ENCODE assay signal across 9 cellular contexts in the genomic region with DNA sequence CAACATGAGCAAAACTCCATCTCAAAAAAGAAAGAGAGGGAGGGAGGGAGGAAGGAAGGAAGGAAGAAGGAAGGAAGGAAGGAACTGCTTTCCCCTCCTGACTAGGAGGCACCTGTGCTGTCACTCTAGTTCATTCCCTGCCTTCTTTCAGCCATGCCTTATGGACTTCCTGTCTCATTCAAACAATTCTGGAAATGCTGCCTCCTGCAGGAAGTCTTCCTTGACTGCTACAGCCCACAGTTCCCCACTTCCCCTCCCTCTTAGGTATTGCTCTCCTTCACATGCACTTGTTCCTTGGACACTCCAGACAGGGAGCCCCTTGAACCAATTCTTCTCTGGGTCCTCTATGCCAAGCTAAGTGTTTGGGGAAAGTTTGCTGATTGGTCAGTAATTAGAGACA. TPM values are rescaled to one million over a fixed set of nuclear protein-coding genes. Genes with fewer than 3 reads are reported as not detected.
DNase-seq lines count a peak whose midpoint lies in the region; ATAC-seq and TF ChIP-seq lines count a peak whose summit lies in the region.
"Had no signal": no experiment of that assay in that cellular context is flagged by ENCODE, and none has a peak within 500 bp of the region (broad histone marks: within the 10 kb centered on the region; RNA-seq: fewer than 3 reads in every experiment).

No MANE protein-coding gene starts in this region.

- in situ Hi-C loops in astrocyte of the spinal cord (cut with HindIII; ENCODE audit: low sequenced_read_pairs) = no loop called here

- H3K27ac Mint-ChIP-seq in osteocyte (ENCODE audit: unreplicated experiment) = no peak overlapping the region

- no peaks in the 10 kb centered on the region for H3K36me3 Mint-ChIP-seq in osteocyte (ENCODE audit: unreplicated experiment)

- DNase-seq in NCI-H510A treated with DMSO at 0.1 percent for 48 hours (lab: John Stamatoyannopoulos, UW) (peak; percentile 25), NCI-H510A (lab: John Stamatoyannopoulos, UW) (no peak), HT1080 (ENCODE audit: low read depth) (peak; percentile 54), astrocyte of the spinal cord (ENCODE audit: low read depth, low spot score) (no peak), osteocyte (ENCODE audit: extremely low spot score, unreplicated experiment) (no peak), T1000 (lab: John Stamatoyannopoulos, UW) (no peak)

- ATAC-seq in HG03175 (IDR thresholded peaks at IDR 0.05; ENCODE audit: unreplicated experiment) (no peak), GM18858 (IDR thresholded peaks at IDR 0.05; ENCODE audit: unreplicated experiment) (no peak)

- no peak overlapping the region for H3K4me3 ChIP-seq in astrocyte of the spinal cord (ENCODE audit: low read depth, low read length)
- H3K4me3 ChIP-seq: thoracic aorta had no signal

- H3K27me3 Mint-ChIP-seq in osteocyte (ENCODE audit: unreplicated experiment) = peaks cover 2% of the 10 kb centered on the region

- H3K4me1 Mint-ChIP-seq in osteocyte (ENCODE audit: unreplicated experiment) = peaks cover 17% of the 10 kb centered on the region

- H3K9me3 Mint-ChIP-seq in osteocyte (ENCODE audit: unreplicated experiment) = no peaks in the 10 kb centered on the region

- peak; percentile 7 for TF ChIP-seq CTCF in astrocyte of the spinal cord (IDR thresholded peaks at IDR 0.05; ENCODE audit: low read depth, low read length)
- TF ChIP-seq CTCF in osteocyte (IDR thresholded peaks at IDR 0.05) = peak; percentile 11

- H3K4me3 Mint-ChIP-seq in osteocyte (ENCODE audit: unreplicated experiment) = no peak overlapping the region

RNA-seq across cellular contexts. Expression of gene WNT11, which starts 31.6 kb away (rescaled TPM):
- not detected in 2 replicates for total RNA-seq in HT1080 (2014; rRNA removed; shearing (Covaris generic))
- not detected in 2 replicates for polyA plus RNA-seq in HT1080 (2015; cell fraction: cytosol; rRNA removed)
- polyA plus RNA-seq in HT1080 (2015; cell fraction: nucleus; rRNA removed) = not detected in 2 replicates
- total RNA-seq in osteocyte = 3.2 and 4.1 TPM in 2 replicates

Comparison
In these comparisons a context has a peak if more than half of its experiments do, and no peak if none do; other contexts are left out.
1. DNase-seq: peak in NCI-H510A treated with DMSO at 0.1 percent for 48 hours (single experiment) and HT1080 (single experiment); none in NCI-H510A (single experiment), astrocyte of the spinal cord (single experiment), osteocyte (single experiment) and T1000 (single experiment).